ENCODE assay signal across 8 cellular contexts in the genomic region with DNA sequence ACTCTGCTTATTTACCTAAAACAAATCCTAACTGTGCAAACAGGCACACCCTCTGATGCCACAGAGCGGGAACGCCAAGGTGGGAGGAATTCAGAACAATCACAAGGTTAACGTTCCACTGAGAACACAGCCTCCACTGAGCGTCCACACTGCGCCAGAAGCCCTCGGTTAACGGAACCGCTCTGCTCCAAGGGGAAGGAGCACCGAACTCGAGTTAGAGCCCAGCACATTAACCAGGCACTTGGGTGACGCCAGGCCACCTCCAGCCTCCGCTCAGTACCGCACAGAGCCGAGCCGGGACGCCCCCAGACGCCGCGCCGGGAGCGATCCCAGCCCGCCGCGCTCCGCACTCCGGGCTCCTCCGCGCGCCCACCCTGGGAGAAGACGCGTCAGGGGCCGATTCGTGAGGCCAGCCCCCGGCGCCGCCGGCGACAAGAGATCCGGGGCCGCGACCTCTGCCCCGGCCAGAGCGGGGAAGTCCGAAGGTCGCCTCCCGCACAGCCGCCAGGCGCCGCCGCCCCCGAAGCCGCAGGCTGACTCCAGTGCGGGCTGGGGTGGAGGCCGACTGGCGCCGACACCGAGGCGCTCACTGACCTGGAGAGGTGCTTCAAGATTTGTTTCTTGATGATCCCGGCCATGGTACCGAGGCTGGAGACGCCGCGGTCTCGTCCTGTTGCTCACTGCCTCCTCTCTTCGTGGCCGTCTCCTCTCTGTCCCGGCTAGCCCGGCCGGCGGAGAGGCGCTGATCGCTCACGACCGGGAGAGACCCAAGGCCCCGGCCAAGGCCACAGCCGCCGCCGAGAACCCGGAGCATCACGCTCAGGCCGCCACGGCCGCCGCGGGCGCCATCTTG. TPM values are rescaled to one million over a fixed set of nuclear protein-coding genes. Genes with fewer than 3 reads are reported as not detected.
A peak's percentile ranks its signal among the peaks of the same experiment; 100 is the strongest.
DNase-seq lines count a peak whose midpoint lies in the region; ATAC-seq and TF ChIP-seq lines count a peak whose summit lies in the region.

No MANE protein-coding gene starts in this region.

- no peaks in the 10 kb centered on the region for H3K9me2 ChIP-seq in PC-3 (replicated peaks; ENCODE audit: low read length)

- TF ChIP-seq POLR2A in heart left ventricle (IDR thresholded peaks at IDR 0.05): peak in 1 of 2 donors; percentile 71

- TF ChIP-seq CTCF in PC-3 (conservative IDR thresholded peaks at IDR 0.05; ENCODE audit: low read depth, low read length) (no peak), heart left ventricle (IDR thresholded peaks at IDR 0.05) (no peak)

- peak overlapping the region; percentile 89 for H3K9ac ChIP-seq in PC-3 (ENCODE audit: low read length)

- POLR2A ChIA-PET in PC-3 (lab: Charles Lee; ENCODE audit: unreplicated experiment): no interaction called here

- peak; percentile 51 for ATAC-seq in GM19395 (IDR thresholded peaks at IDR 0.05; ENCODE audit: unreplicated experiment)
- peak; percentile 39 for ATAC-seq in HG03457 (IDR thresholded peaks at IDR 0.05; ENCODE audit: unreplicated experiment)
- peak; percentile 67 for ATAC-seq in PC-3
- peak; percentile 24 to 75 (median 62) for ATAC-seq in heart left ventricle

- no peaks in the 10 kb centered on the region for H3K9me3 ChIP-seq in PC-3 (ENCODE audit: low read length)
- peaks cover 0 to 8% (median 0%) of the 10 kb centered on the region in 12 donors for H3K9me3 ChIP-seq in heart left ventricle

- peak overlapping the region; percentile 100 for H3K4me3 Mint-ChIP-seq in activated naive CD8-positive, alpha-beta T cell

- H3F3A ChIP-seq in PC-3 (ENCODE audit: low read length, unreplicated experiment): no peaks in the 10 kb centered on the region

- peaks cover 52% of the 10 kb centered on the region for H3K79me2 ChIP-seq in PC-3 (ENCODE audit: low read length)

- H3K27me3 Mint-ChIP-seq in activated naive CD8-positive, alpha-beta T cell: no peaks in the 10 kb centered on the region

- H3K9me3 Mint-ChIP-seq in activated naive CD8-positive, alpha-beta T cell (ENCODE audit: low read depth): no peaks in the 10 kb centered on the region

- DNase-seq in COR-L47 (lab: John Stamatoyannopoulos, UW) (peak; percentile 38), PC-3 (peak; percentile 13), heart left ventricle (peak; percentile 36 to 81 (median 53)), pons (ENCODE audit: low spot score) (peak; percentile 56), NCI-H446 treated with DMSO at 0.1 percent for 48 hours (lab: John Stamatoyannopoulos, UW) (no peak)

- H4K20me1 ChIP-seq in PC-3 (ENCODE audit: low read length): peaks cover 8% of the 10 kb centered on the region; the same call in 1 of the 2 replicates

- intact Hi-C loops in PC-3 (cut with micrococcal nuclease): loop anchor here (1.0 to 5.0 kb wide), 4 partner anchors 58 to 410 kb away; partner anchors contain the start of genes ACTR6, DEPDC4 and SCYL2
- intact Hi-C loops in heart left ventricle (cut with DNase I): loop anchor here in 7 of 10 donors (2.0 to 10.0 kb wide), 5 partner anchors 53 to 125 kb away; partner anchors contain the start of genes ACTR6 (in 4 of the 7), DEPDC4 (in 1 of the 7) and SCYL2 (in 1 of the 7)

- H3K4me3 ChIP-seq in PC-3 (ENCODE audit: low read length): peak overlapping the region; percentile 98
- H3K4me3 ChIP-seq in heart left ventricle: peak overlapping the region; percentile 68 to 100 (median 93)

- no peaks in the 10 kb centered on the region for H3K36me3 ChIP-seq in PC-3 (ENCODE audit: low read depth, low read length)
- H3K36me3 ChIP-seq in heart left ventricle: no peaks in the 10 kb centered on the region

- peak overlapping the region; percentile 93 for H3K4me2 ChIP-seq in PC-3 (ENCODE audit: low read length)

- CTCF ChIA-PET in PC-3 (lab: Charles Lee): no interaction called here

- peak overlapping the region; percentile 100 for H3K27ac Mint-ChIP-seq in activated naive CD8-positive, alpha-beta T cell

- 0 to 1% (median 0%) methylated on average over 23 to 86 of the region's 86 CpGs for WGBS in heart left ventricle, 4 donors

- H3K27me3 ChIP-seq in PC-3 (ENCODE audit: low read length): no peaks in the 10 kb centered on the region
- no peaks in the 10 kb centered on the region for H3K27me3 ChIP-seq in heart left ventricle

- H3K27ac ChIP-seq in PC-3 (ENCODE audit: low read length) (peak overlapping the region; percentile 64), heart left ventricle (peak overlapping the region; percentile 61 to 98 (median 94))

- H3K4me1 Mint-ChIP-seq in activated naive CD8-positive, alpha-beta T cell (ENCODE audit: low read depth): peaks cover 41% of the 10 kb centered on the region

- peak overlapping the region; percentile 99 for H2AFZ ChIP-seq in PC-3 (ENCODE audit: low read length)

- H3K36me3 Mint-ChIP-seq in activated naive CD8-positive, alpha-beta T cell: peaks cover 4% of the 10 kb centered on the region

- H3K4me1 ChIP-seq in PC-3 (ENCODE audit: insufficient read depth, low read length): peaks cover 34% of the 10 kb centered on the region
- H3K4me1 ChIP-seq in heart left ventricle: peaks cover 0 to 51% (median 25%) of the 10 kb centered on the region in 12 donors

- no TSS peak for BruUV-seq in PC-3 (replicated peaks; lab: Mats Ljungman, UMichigan)

RNA-seq across cellular contexts. Expression of gene BLTP3B, which starts 0.5 kb away (rescaled TPM):
- total RNA-seq in PC-3 (2014; rRNA removed) (29.0 and 32.0 TPM in 2 replicates), heart left ventricle (10 to 100 TPM; 14.0 to 22.4 (median 16.2) TPM)
- polyA plus RNA-seq in heart left ventricle: 10 to 100 TPM in 1 of 2 donors, 1 to 10 TPM in 1; 3.7 to 18.7 TPM

RNA-seq across cellular contexts. Expression of gene ACTR6, which starts 58.4 kb away (rescaled TPM):
- 18.4 and 21.2 TPM in 2 replicates for total RNA-seq in PC-3 (2014; rRNA removed)
- 10 to 100 TPM in 8 of 9 donors, 1 to 10 TPM in 1; 8.9 to 29.5 (median 21.9) TPM for total RNA-seq in heart left ventricle
- 10 to 100 TPM in 1 of 2 donors, 1 to 10 TPM in 1; 9.3 to 27.1 TPM for polyA plus RNA-seq in heart left ventricle
